In the genomic region with DNA sequence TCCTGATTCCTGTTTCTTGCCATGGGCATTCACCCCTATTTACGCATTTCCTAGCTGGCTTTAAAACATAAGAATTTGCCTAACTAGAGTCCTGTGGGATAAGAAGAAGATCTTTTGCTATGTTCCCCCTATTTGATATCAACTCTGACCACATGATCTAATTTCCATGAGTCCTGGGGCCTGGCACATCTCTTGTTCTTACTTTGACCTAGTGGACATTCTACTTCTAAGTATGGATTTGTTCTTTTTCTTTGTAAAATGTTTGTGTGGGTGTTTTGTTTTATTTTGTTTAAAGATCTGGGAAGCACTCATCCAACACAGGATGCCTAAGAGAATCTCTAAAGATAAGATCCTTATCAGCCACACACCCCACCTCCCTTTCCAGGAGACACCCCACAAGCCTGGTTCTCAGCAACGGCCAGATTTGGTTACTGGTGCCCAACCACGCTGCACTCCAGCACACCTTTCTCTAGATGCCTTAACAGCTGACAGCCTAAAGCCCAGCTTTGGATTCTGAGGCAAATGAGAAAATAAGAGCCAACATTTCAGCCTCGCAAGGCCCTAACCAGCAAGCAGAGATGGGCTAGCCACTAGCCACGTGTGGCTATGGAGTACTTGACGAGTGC, we compare ENCODE assay signal across 16 cellular contexts.
DNase-seq lines count a peak whose midpoint lies in the region; ATAC-seq, FAIRE-seq and TF ChIP-seq lines count a peak whose summit lies in the region.
"Had no signal": no experiment of that assay in that cellular context is flagged by ENCODE, and none has a peak within 500 bp of the region (broad histone marks: within the 10 kb centered on the region; RNA-seq: fewer than 3 reads in every experiment).

No MANE protein-coding gene starts in this region.

- dilution Hi-C loops in endothelial cell of umbilical vein (cut with MboI; ENCODE audit: extremely low pct_ligation_motif_present, low sequenced_read_pairs) = no loop called here

- H3K9ac ChIP-seq in endothelial cell of umbilical vein (replicated peaks; ENCODE audit: extremely low read depth, insufficient read depth, low read length) (peak overlapping the region; percentile 68), mucosa of stomach (ENCODE audit: low read length) (peak overlapping the region; percentile 44)
- H3K9ac ChIP-seq: BLaER1 treated with 17β-estradiol and CSF1 and Interleukin-3, amounts not matched to agents 10 nM and 100 nM; SK-N-SH had no signal

- no peaks in the 10 kb centered on the region for H3K79me2 ChIP-seq in endothelial cell of umbilical vein (ENCODE audit: control insufficient read depth, insufficient read depth, low read length)

- POLR2A ChIA-PET in endothelial cell of umbilical vein (lab: Charles Lee) = no interaction called here

- ATAC-seq in RWPE2 (ENCODE audit: low read depth) = no peak
- no peak for ATAC-seq in HG02759 (IDR thresholded peaks at IDR 0.05; ENCODE audit: unreplicated experiment)
- no peak for ATAC-seq in GM21447 (IDR thresholded peaks at IDR 0.05; ENCODE audit: unreplicated experiment)

- WGBS in testis, 2 donors = 70 to 83% methylated on average over 6 of the region's 6 CpGs
- WGBS in ovary, 3 donors = 82 to 84% (median 82%) methylated on average over 6 of the region's 6 CpGs

- intact Hi-C loops in endothelial cell of umbilical vein (cut with micrococcal nuclease) (no loop called here), testis (cut with DNase I; ENCODE audit: low total_unique reads) (no loop called here), ovary (cut with DNase I) (no loop called here)

- no peak overlapping the region for H2AFZ ChIP-seq in endothelial cell of umbilical vein (ENCODE audit: low read depth, low read length)

- H3K9me3 ChIP-seq in RWPE2 (ENCODE audit: severe bottlenecking) (no peaks in the 10 kb centered on the region), endothelial cell of umbilical vein (replicated peaks; ENCODE audit: control insufficient read depth, insufficient read depth, low read length) (no peaks in the 10 kb centered on the region), mucosa of stomach (ENCODE audit: control insufficient read depth, low read length) (no peaks in the 10 kb centered on the region), testis (no peaks in the 10 kb centered on the region), ovary (no peaks in the 10 kb centered on the region)
- H3K9me3 ChIP-seq: BLaER1 treated with 17β-estradiol and CSF1 and Interleukin-3, amounts not matched to agents 10 nM and 100 nM; neutrophil; SK-N-SH had no signal

- no peak for TF ChIP-seq CTCF in RWPE2 (IDR thresholded peaks at IDR 0.05; ENCODE audit: poor library complexity, severe bottlenecking)
- no peak for TF ChIP-seq CTCF in endothelial cell of umbilical vein (IDR thresholded peaks at IDR 0.05; ENCODE audit: extremely low read depth in 1 of 2, insufficient read depth in 1 of 2, low read depth in 1 of 2, low read length in 2 of 2)
- TF ChIP-seq CTCF in testis (IDR thresholded peaks at IDR 0.05) = no peak
- no peak for TF ChIP-seq CTCF in ovary (IDR thresholded peaks at IDR 0.05)

- H3K36me3 ChIP-seq in RWPE2 (ENCODE audit: low read depth) (no peaks in the 10 kb centered on the region), endothelial cell of umbilical vein (ENCODE audit: control insufficient read depth in 2 of 2, extremely low read depth in 1 of 2, insufficient read depth in 2 of 2, low read length in 2 of 2) (no peaks in the 10 kb centered on the region), mucosa of stomach (ENCODE audit: control insufficient read depth, insufficient read depth, low read length) (no peaks in the 10 kb centered on the region), testis (ENCODE audit: low read depth, missing control alignments) (no peaks in the 10 kb centered on the region), ovary (no peaks in the 10 kb centered on the region)
- H3K36me3 ChIP-seq: cardiac muscle cell had no signal

- TF ChIP-seq POLR2A in endothelial cell of umbilical vein (IDR thresholded peaks at IDR 0.05; ENCODE audit: low read depth, low read length) (no peak), testis (IDR thresholded peaks at IDR 0.05) (no peak), ovary (IDR thresholded peaks at IDR 0.05) (no peak)

- H4K20me1 ChIP-seq in endothelial cell of umbilical vein (replicated peaks; ENCODE audit: control insufficient read depth, extremely low read depth, insufficient read depth, low read length) = no peaks in the 10 kb centered on the region

- H3K27me3 ChIP-seq in RWPE2 (ENCODE audit: insufficient read depth, poor library complexity, severe bottlenecking) (no peaks in the 10 kb centered on the region), endothelial cell of umbilical vein (ENCODE audit: control insufficient read depth in 2 of 2, insufficient read depth in 2 of 2, low read length in 2 of 2) (no peaks in the 10 kb centered on the region), mucosa of stomach (ENCODE audit: control insufficient read depth, insufficient read depth, low read length) (no peaks in the 10 kb centered on the region), testis (no peaks in the 10 kb centered on the region), ovary (no peaks in the 10 kb centered on the region)
- H3K27me3 ChIP-seq: BLaER1 treated with 17β-estradiol and CSF1 and Interleukin-3, amounts not matched to agents 10 nM and 100 nM; cardiac muscle cell; neutrophil had no signal

- BruUV-seq in endothelial cell of umbilical vein (replicated peaks; lab: Mats Ljungman, UMichigan) = TSS peak; percentile 92

- CTCF ChIA-PET in endothelial cell of umbilical vein (lab: Charles Lee) = interaction anchor here (0.6 to 1.8 kb wide), 9 partner anchors 9 to 175 kb away, joined by 3 to 13 read pairs (median 3); no protein-coding TSS in a partner anchor

- H3K4me1 ChIP-seq in RWPE2 (ENCODE audit: insufficient read depth, poor library complexity, severe bottlenecking) (peaks cover 8% of the 10 kb centered on the region), endothelial cell of umbilical vein (ENCODE audit: control insufficient read depth, extremely low read depth, insufficient read depth, low read length) (peaks cover 16% of the 10 kb centered on the region), mucosa of stomach (ENCODE audit: control insufficient read depth, insufficient read depth, low read length) (peaks cover 17% of the 10 kb centered on the region), testis (peaks cover 13% of the 10 kb centered on the region), ovary (ENCODE audit: insufficient read depth) (peaks cover 15% of the 10 kb centered on the region)

- no peak for FAIRE-seq in endothelial cell of umbilical vein (lab: Jason Lieb, UNC)

- DNase-seq in RWPE2 (ENCODE audit: low spot score) (no peak), endothelial cell of umbilical vein (ENCODE audit: low read depth, low spot score) (no peak), testis (peak; percentile 41), NCI-H1694 treated with DMSO at 0.1 percent for 48 hours (lab: John Stamatoyannopoulos, UW) (no peak), ovary (no peak)
- DNase-seq: activated CD8-positive, alpha-beta memory T cell treated with anti-CD3 and anti-CD28 coated beads for 24 hours; activated gamma-delta T cell treated with Interleukin-2 at 50 U/mL for 16 hours; DND-41; hippocampal formation; SK-N-SH had no signal

- no peak for TF ChIP-seq EP300 in ovary (IDR thresholded peaks at IDR 0.05)

- peak overlapping the region; percentile 62 for H3K4me2 ChIP-seq in endothelial cell of umbilical vein (ENCODE audit: insufficient read depth, low read length)
- H3K4me2 ChIP-seq: BLaER1 treated with 17β-estradiol and CSF1 and Interleukin-3, amounts not matched to agents 10 nM and 100 nM; SK-N-SH had no signal

- H3K4me3 ChIP-seq in RWPE2 (ENCODE audit: severe bottlenecking) (no peak overlapping the region), endothelial cell of umbilical vein (replicated peaks in 1 of 3; ENCODE audit: insufficient read depth in 1 of 3, low read depth in 1 of 3, low read length in 3 of 3) (no peak overlapping the region), mucosa of stomach (ENCODE audit: low read length) (no peak overlapping the region), testis (no peak overlapping the region), ovary (no peak overlapping the region)
- H3K4me3 ChIP-seq: BLaER1 treated with 17β-estradiol and CSF1 and Interleukin-3, amounts not matched to agents 10 nM and 100 nM; cardiac muscle cell had no signal

- peak overlapping the region; percentile 39 for H3K27ac ChIP-seq in RWPE2 (ENCODE audit: poor library complexity, severe bottlenecking)
- peak overlapping the region; percentile 89 for H3K27ac ChIP-seq in endothelial cell of umbilical vein (ENCODE audit: insufficient read depth, low read depth, low read length)
- H3K27ac ChIP-seq in testis = peak overlapping the region; percentile 76 to 87
- no peak overlapping the region for H3K27ac ChIP-seq in ovary
- H3K27ac ChIP-seq: BLaER1 treated with 17β-estradiol and CSF1 and Interleukin-3, amounts not matched to agents 10 nM and 100 nM; cardiac muscle cell; neutrophil had no signal

- no peaks in the 10 kb centered on the region for H3K9me1 ChIP-seq in endothelial cell of umbilical vein (replicated peaks; ENCODE audit: control insufficient read depth, extremely low read depth, insufficient read depth, low read length)

TF ChIP-seq in endothelial cell of umbilical vein, 7 proteins besides CTCF, POLR2A, EP300 and RAD21:
- peak; percentile 65 for TF ChIP-seq GATA2 (IDR thresholded peaks at IDR 0.05; ENCODE audit: insufficient read depth, insufficient read length, low read depth, low read length)
- TF ChIP-seq POLR2AphosphoS5 (IDR thresholded peaks at IDR 0.05; ENCODE audit: insufficient read depth, low read depth, low read length) = no peak

Comparison
In these comparisons a context has a peak if more than half of its experiments do, and no peak if none do; other contexts are left out.
1. H3K27ac ChIP-seq: peak in RWPE2 (single experiment), endothelial cell of umbilical vein (single experiment) and testis (2 of 2); none in ovary (0 of 2).